In the genomic region with DNA sequence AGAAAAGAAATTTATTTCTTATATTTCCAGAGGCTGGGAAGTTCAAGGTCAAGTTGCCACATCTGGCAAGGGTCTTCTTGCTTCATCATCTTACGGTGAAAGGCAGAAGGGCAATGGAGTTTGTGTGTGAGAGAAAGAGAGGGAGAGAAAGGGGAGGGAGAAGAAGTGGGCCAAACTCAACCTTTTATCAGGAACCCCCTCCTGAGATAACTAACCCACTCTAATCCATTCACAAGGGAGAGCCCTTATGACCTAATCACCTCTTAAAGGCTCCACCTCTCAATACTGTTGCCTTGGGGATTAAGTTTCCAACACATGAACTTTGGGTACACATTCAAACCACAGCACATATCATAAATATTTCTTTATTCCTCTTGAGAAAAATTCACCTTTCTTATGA, we compare ENCODE assay signal across 8 cellular contexts.
"Had no signal": no experiment of that assay in that cellular context is flagged by ENCODE, and none has a peak within 500 bp of the region (broad histone marks: within the 10 kb centered on the region; RNA-seq: fewer than 3 reads in every experiment).

No MANE protein-coding gene starts in this region.

- DNase-seq: GM23248, GOT3, H7, IMR-90, KG1 had no signal

- H3K4me3 ChIP-seq: GM23248, HAP-1, K562 had no signal

- H2AFZ ChIP-seq: GM23248 had no signal

- H3K9me3 ChIP-seq: HAP-1 had no signal

- H3K36me3 ChIP-seq: HAP-1 had no signal

- FAIRE-seq: HTR-8/SVneo, K562 had no signal

- H3K27ac ChIP-seq: GM23248 had no signal

- H3K4me1 ChIP-seq: HAP-1 had no signal

- H3K9ac ChIP-seq: GM23248 had no signal
